Comparison of ENCODE assay signal across 6 cellular contexts in genomic region chr7:51727441-51727840, GRCh38.
"Had no signal": no experiment of that assay in that cellular context is flagged by ENCODE, and none has a peak within 500 bp of the region (broad histone marks: within the 10 kb centered on the region; RNA-seq: fewer than 3 reads in every experiment).

No MANE protein-coding gene starts in this region.

- DNase-seq: H9, HCEC 1CT had no signal

- H3K4me3 ChIP-seq: GM23338 had no signal

- ATAC-seq: GM23338 had no signal

- FAIRE-seq: H1, H54, HTR-8/SVneo had no signal
